Comparison of ENCODE assay signal across 27 cellular contexts in the genomic region with DNA sequence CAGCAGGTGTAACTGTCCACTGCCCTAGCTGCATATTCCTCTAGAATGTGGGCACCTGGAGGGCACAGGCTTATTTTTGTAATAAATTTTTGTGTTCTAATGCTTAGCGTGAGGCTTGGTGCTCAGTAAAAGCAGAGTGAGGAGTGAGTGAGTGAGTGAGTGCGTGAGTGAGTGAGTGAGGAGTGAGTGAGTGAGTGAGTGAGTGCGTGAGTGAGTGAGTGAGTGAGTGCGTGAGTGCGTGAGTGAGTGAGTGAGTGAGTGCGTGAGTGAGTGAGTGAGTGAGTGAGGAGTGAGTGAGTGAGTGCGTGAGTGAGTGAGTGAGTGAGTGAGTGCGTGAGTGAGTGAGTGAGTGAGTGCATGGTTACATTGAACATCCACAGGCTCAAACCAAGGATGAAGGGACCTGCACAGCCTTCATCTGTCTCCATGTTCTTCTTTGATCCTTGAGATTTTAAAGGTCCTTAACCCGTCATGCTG.
"Had no signal": no experiment of that assay in that cellular context is flagged by ENCODE, and none has a peak within 500 bp of the region (broad histone marks: within the 10 kb centered on the region; RNA-seq: fewer than 3 reads in every experiment).

No MANE protein-coding gene starts in this region.

- H3K27ac ChIP-seq: coronary artery, dorsolateral prefrontal cortex, epithelial cell of prostate, esophagus squamous epithelium, gastrocnemius medialis, heart right ventricle, left lung, lower lobe of right lung had no signal

- H3K27me3 ChIP-seq: gastrocnemius medialis, left lung had no signal

- H3K4me3 ChIP-seq: coronary artery, dorsolateral prefrontal cortex, esophagus squamous epithelium, gastrocnemius medialis, heart right ventricle, left lung, lower lobe of right lung, mucosa of descending colon had no signal

- H3K4me1 Mint-ChIP-seq: mesothelial cell of epicardium, naive B cell had no signal

- FAIRE-seq: colon, islet of Langerhans, keratinocyte had no signal

- H3K27ac Mint-ChIP-seq: mesothelial cell of epicardium had no signal

- H3K4me1 ChIP-seq: esophagus squamous epithelium, gastrocnemius medialis, heart right ventricle, left lung, lower lobe of right lung had no signal

- H3K36me3 Mint-ChIP-seq: mesothelial cell of epicardium, naive B cell had no signal

- DNase-seq: dermis blood vessel endothelial cell; dorsolateral prefrontal cortex; effector CD4-positive, alpha-beta T cell; effector memory CD4-positive, alpha-beta T cell; erythroblast; esophagus squamous epithelium; foreskin fibroblast; foreskin melanocyte; gastrocnemius medialis; glutamatergic neuron; head of caudate nucleus; heart right ventricle; hippocampal formation; left cardiac atrium; left lung; left ventricle myocardium superior; lower lobe of right lung; mesenchymal stem cell; mucosa of descending colon; naive B cell had no signal

- H3K9me3 ChIP-seq: esophagus squamous epithelium, gastrocnemius medialis, heart right ventricle, left lung, lower lobe of right lung, mucosa of descending colon had no signal

- H3K4me3 Mint-ChIP-seq: mesothelial cell of epicardium, naive B cell had no signal

- ATAC-seq: esophagus mucosa, gastrocnemius medialis, heart right ventricle, left cardiac atrium, left lung, left ventricle myocardium superior, lower lobe of right lung, mucosa of descending colon had no signal

- H3K36me3 ChIP-seq: esophagus squamous epithelium, gastrocnemius medialis, heart right ventricle, left lung, lower lobe of right lung had no signal
